1 cellular context compared by ENCODE assay signal in the genomic region with DNA sequence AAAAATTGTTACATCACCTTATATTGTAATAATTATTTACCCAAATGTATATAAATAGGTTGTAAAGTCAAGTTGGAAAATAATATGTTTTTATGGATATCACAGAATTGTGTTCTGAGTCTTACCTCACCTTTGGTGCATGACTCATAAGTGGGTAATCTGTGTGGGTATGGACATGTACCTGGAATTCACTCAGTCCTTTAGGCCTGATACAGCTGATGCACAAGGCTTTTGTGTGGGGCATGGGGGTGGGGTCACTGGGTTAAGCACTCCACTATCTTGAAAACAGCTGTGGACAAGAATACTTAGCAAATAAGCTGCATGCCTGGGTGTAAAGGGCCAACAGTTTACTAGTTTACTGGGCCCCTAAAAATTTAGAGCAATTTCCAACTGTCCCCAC.
TF ChIP-seq lines count a peak whose summit lies in the region.

No MANE protein-coding gene starts in this region.

TF ChIP-seq in HCT116, 20 proteins besides CTCF, POLR2A, EP300 and RAD21 (continued from another document):
- TF ChIP-seq, protein P1, sequence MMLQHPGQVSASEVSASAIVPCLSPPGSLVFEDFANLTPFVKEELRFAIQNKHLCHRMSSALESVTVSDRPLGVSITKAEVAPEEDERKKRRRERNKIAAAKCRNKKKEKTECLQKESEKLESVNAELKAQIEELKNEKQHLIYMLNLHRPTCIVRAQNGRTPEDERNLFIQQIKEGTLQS (IDR thresholded peaks at IDR 0.05) = no peak
